ENCODE assay signal across 8 cellular contexts in genomic region chr14:30874120-30874998, GRCh38. TPM values are rescaled to one million over a fixed set of nuclear protein-coding genes. Genes with fewer than 3 reads are reported as not detected.
DNase-seq lines count a peak whose midpoint lies in the region; ATAC-seq and TF ChIP-seq lines count a peak whose summit lies in the region.

TSS of gene COCH (plus strand) at chr14:30874559. CDS start at chr14:30874939, 380 bp downstream.

- H3K27me3 ChIP-seq in SJCRH30 = no peaks in the 10 kb centered on the region

- H3K27me3 Mint-ChIP-seq in activated T-cell treated with anti-CD3 and anti-CD28 coated beads, Interleukin-2, amount 50 U/mL, for 24 hours = peaks cover 59% of the 10 kb centered on the region
- H3K27me3 Mint-ChIP-seq in glutamatergic neuron (ENCODE audit: unreplicated experiment) = peaks cover 8% of the 10 kb centered on the region
- peaks cover 45% of the 10 kb centered on the region for H3K27me3 Mint-ChIP-seq in progenitor cell of endocrine pancreas

- no peak within 1 kb of the TSS for H3K4me3 ChIP-seq in SJCRH30

- H3K36me3 Mint-ChIP-seq in activated T-cell treated with anti-CD3 and anti-CD28 coated beads, Interleukin-2, amount 50 U/mL, for 24 hours (ENCODE audit: low read depth) = no peaks in the 10 kb centered on the region
- no peaks in the 10 kb centered on the region for H3K36me3 Mint-ChIP-seq in glutamatergic neuron (ENCODE audit: unreplicated experiment)
- no peaks in the 10 kb centered on the region for H3K36me3 Mint-ChIP-seq in progenitor cell of endocrine pancreas (ENCODE audit: insufficient read depth)

- H3K36me3 ChIP-seq in SJCRH30 = no peaks in the 10 kb centered on the region

- H3K27ac ChIP-seq in SJCRH30 = no peak within 1 kb of the TSS

- H3K9me3 ChIP-seq in SJCRH30 (replicated peaks) = no peaks in the 10 kb centered on the region

- no peaks in the 10 kb centered on the region for H3K4me1 ChIP-seq in SJCRH30

- H3K27ac Mint-ChIP-seq in activated T-cell treated with anti-CD3 and anti-CD28 coated beads, Interleukin-2, amount 50 U/mL, for 24 hours = peak within 1 kb of the TSS; percentile 55
- H3K27ac Mint-ChIP-seq in glutamatergic neuron (ENCODE audit: unreplicated experiment) (peak within 1 kb of the TSS; percentile 2), progenitor cell of endocrine pancreas (peak within 1 kb of the TSS; percentile 88)

- H3K9me3 Mint-ChIP-seq in activated T-cell treated with anti-CD3 and anti-CD28 coated beads, Interleukin-2, amount 50 U/mL, for 24 hours = no peaks in the 10 kb centered on the region
- H3K9me3 Mint-ChIP-seq in glutamatergic neuron (ENCODE audit: unreplicated experiment) (peaks cover 2% of the 10 kb centered on the region), progenitor cell of endocrine pancreas (ENCODE audit: low read depth) (no peaks in the 10 kb centered on the region)

- ATAC-seq in GM18907 (IDR thresholded peaks at IDR 0.05; ENCODE audit: unreplicated experiment) (peak; percentile 79), HG03060 (IDR thresholded peaks at IDR 0.05; ENCODE audit: low read depth, unreplicated experiment) (peak; percentile 32)

- H3K4me1 Mint-ChIP-seq in activated T-cell treated with anti-CD3 and anti-CD28 coated beads, Interleukin-2, amount 50 U/mL, for 24 hours (ENCODE audit: low read depth) = peaks cover 16% of the 10 kb centered on the region
- H3K4me1 Mint-ChIP-seq in glutamatergic neuron (ENCODE audit: low read depth, unreplicated experiment) = peaks cover 17% of the 10 kb centered on the region
- peaks cover 5% of the 10 kb centered on the region for H3K4me1 Mint-ChIP-seq in progenitor cell of endocrine pancreas (ENCODE audit: low read depth)

- peak; percentile 46 for DNase-seq in CD1c-positive myeloid dendritic cell (ENCODE audit: extremely low spot score)
- DNase-seq in NCI-H2227 treated with DMSO at 0.1 percent for 48 hours (lab: John Stamatoyannopoulos, UW) = peak; percentile 28
- DNase-seq in activated T-cell treated with anti-CD3 and anti-CD28 coated beads, Interleukin-2, amount 50 U/mL, for 24 hours = peak; percentile 61
- DNase-seq in glutamatergic neuron = peak; percentile 81
- peak; percentile 64 for DNase-seq in progenitor cell of endocrine pancreas (ENCODE audit: low spot score, unreplicated experiment)
- DNase-seq in SJCRH30 = no peak

- H3K4me3 Mint-ChIP-seq in activated T-cell treated with anti-CD3 and anti-CD28 coated beads, Interleukin-2, amount 50 U/mL, for 24 hours = peak within 1 kb of the TSS; percentile 73
- H3K4me3 Mint-ChIP-seq in glutamatergic neuron (ENCODE audit: unreplicated experiment) (peak within 1 kb of the TSS; percentile 82), progenitor cell of endocrine pancreas (ENCODE audit: low read depth) (peak within 1 kb of the TSS; percentile 79)

- TF ChIP-seq CTCF in glutamatergic neuron (IDR thresholded peaks at IDR 0.05; ENCODE audit: partially characterized antibody, unreplicated experiment) (peak; percentile 63), progenitor cell of endocrine pancreas (IDR thresholded peaks at IDR 0.05; ENCODE audit: unreplicated experiment) (peak; percentile 61)

RNA-seq across cellular contexts. Expression of gene COCH, which starts in this region (rescaled TPM):
- total RNA-seq in glutamatergic neuron (ENCODE audit: unreplicated experiment) (29.0 TPM), progenitor cell of endocrine pancreas (26.9 and 32.5 TPM in 2 replicates)
- total RNA-seq in SJCRH30 (2014; rRNA removed; shearing (Covaris generic)) = not detected in 2 replicates

Comparison
In these comparisons a context has a peak if more than half of its experiments do, and no peak if none do; other contexts are left out.
1. RNA of gene COCH (total RNA-seq): 29.0 TPM in glutamatergic neuron (single experiment) and 26.9 to 32.5 TPM in progenitor cell of endocrine pancreas; not detected in SJCRH30; every median in the first group is over 10 times any median in the second.
2. DNase-seq: peak in CD1c-positive myeloid dendritic cell (single experiment), NCI-H2227 treated with DMSO at 0.1 percent for 48 hours (single experiment), activated T-cell treated with anti-CD3 and anti-CD28 coated beads, Interleukin-2, amount 50 U/mL, for 24 hours (single experiment), glutamatergic neuron (single experiment) and progenitor cell of endocrine pancreas (single experiment); none in SJCRH30 (0 of 2).
3. H3K27ac Mint-ChIP-seq: peak in every context shown above with its lines; median percentile 88 in progenitor cell of endocrine pancreas; 55 in activated T-cell treated with anti-CD3 and anti-CD28 coated beads, Interleukin-2, amount 50 U/mL, for 24 hours; 2 in glutamatergic neuron.
4. Peak in every context shown above with its lines, with median percentiles within 50 percentile points of each other: H3K4me3 Mint-ChIP-seq.